ENCODE assay signal across 27 cellular contexts in the genomic region with DNA sequence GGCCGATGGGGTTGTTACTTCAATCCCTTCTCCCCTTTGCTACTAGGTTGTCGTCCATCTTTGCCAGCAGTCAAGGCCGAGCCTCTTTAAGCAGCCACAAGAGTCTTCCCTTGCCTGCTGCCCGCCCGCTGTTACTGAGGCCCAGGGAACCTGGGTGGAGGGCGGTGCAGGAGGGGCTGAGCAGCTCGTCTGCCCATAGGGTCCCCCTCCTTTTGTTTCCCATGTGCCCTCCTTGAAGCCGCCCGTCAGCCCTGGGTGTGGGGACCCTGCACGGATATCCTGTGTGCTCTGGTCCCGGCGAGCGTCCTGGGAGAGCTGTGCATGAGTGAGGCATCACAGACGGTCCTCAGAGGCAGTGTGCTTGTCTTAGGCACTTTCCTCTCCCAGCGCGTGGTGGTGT.
"Had no signal": no experiment of that assay in that cellular context is flagged by ENCODE, and none has a peak within 500 bp of the region (broad histone marks: within the 10 kb centered on the region; RNA-seq: fewer than 3 reads in every experiment).

No MANE protein-coding gene starts in this region.

- DNase-seq: dermis blood vessel endothelial cell; effector memory CD4-positive, alpha-beta T cell; foreskin melanocyte; glutamatergic neuron; heart right ventricle; hippocampal formation; left cardiac atrium; mesenchymal stem cell; mucosa of descending colon; naive B cell; sigmoid colon; stimulated activated CD4-positive, alpha-beta T cell treated with anti-CD3 and anti-CD28 coated beads, Interleukin-2, amount 100 ng/mL, for 24 hours; stimulated activated CD4-positive, alpha-beta T cell treated with anti-CD3 and anti-CD28 coated beads, Interleukin-4, amount 100 ng/mL, for 24 hours; stimulated activated naive CD8-positive, alpha-beta T cell treated with anti-CD3 and anti-CD28 coated beads, Interleukin-15, Interleukin-2, amounts not matched to agents 100 U/mL and 50 U/mL, for 24 hours; substantia nigra; upper lobe of right lung; uterus had no signal

- FAIRE-seq: endothelial cell of umbilical vein, islet of Langerhans had no signal

- H3K9me3 ChIP-seq: esophagus muscularis mucosa, heart right ventricle, left lung, mucosa of descending colon, prostate gland, right atrium auricular region, sigmoid colon, thoracic aorta, tibial nerve, upper lobe of right lung, uterus had no signal

- H3K9ac ChIP-seq: neural progenitor cell had no signal

- H3K27me3 ChIP-seq: esophagus muscularis mucosa, heart right ventricle, left lung, neural progenitor cell, right atrium auricular region, sigmoid colon, tibial nerve, upper lobe of right lung, uterus had no signal

- H2AFZ ChIP-seq: neural progenitor cell had no signal

- H3K4me2 ChIP-seq: neural progenitor cell had no signal

- H3K4me1 ChIP-seq: esophagus muscularis mucosa, heart right ventricle, left lung, prostate gland, right atrium auricular region, sigmoid colon, tibial nerve, upper lobe of right lung, uterus had no signal

- H3K27ac ChIP-seq: coronary artery, esophagus muscularis mucosa, heart right ventricle, left lung, neural progenitor cell, prostate gland, right atrium auricular region, sigmoid colon, thoracic aorta, tibial nerve, upper lobe of right lung, uterus had no signal

- H3K4me3 ChIP-seq: coronary artery, esophagus muscularis mucosa, heart right ventricle, left lung, mucosa of descending colon, neural progenitor cell, prostate gland, right atrium auricular region, sigmoid colon, thoracic aorta, tibial nerve, upper lobe of right lung, uterus had no signal

- H3K36me3 ChIP-seq: neural progenitor cell, prostate gland, uterus had no signal
